ENCODE assay signal across 16 cellular contexts in the genomic region with DNA sequence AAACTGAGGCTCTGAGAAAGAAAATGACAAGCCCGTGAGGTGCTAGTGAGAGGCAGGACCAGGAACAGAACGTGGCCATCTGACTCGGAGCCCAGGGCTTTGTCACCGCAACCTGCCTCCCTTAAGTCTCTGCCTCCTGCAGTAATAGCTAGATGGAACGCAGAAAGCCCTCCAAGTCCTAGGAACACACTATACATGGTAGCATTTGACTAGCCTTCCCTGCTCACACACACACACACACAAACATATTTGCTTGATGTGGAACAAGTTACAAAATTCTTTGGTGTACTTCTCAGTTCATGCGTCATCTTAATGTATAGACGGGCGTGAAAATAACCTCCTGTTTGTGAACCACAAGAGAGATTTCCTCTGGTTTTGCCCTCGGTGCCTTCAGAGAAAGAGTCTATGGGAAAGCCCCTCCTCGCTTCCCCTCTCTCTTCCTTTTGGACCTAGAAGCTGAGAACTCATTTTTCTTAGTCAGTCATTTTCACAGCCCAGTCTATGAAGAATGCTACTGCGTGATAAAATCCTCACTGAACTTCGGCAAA. TPM values are rescaled to one million over a fixed set of nuclear protein-coding genes. Genes with fewer than 3 reads are reported as not detected.
A peak's percentile ranks its signal among the peaks of the same experiment; 100 is the strongest.
DNase-seq lines count a peak whose midpoint lies in the region; ATAC-seq lines count a peak whose summit lies in the region.
"Had no signal": no experiment of that assay in that cellular context is flagged by ENCODE, and none has a peak within 500 bp of the region (broad histone marks: within the 10 kb centered on the region; RNA-seq: fewer than 3 reads in every experiment).

No MANE protein-coding gene starts in this region.

- H3K4me3 Mint-ChIP-seq in activated naive CD8-positive, alpha-beta T cell treated with anti-CD3 and anti-CD28 coated beads for 36 hours: peak overlapping the region; percentile 47
- no peak overlapping the region for H3K4me3 Mint-ChIP-seq in stimulated activated memory B cell treated with anti-CD40 and anti-IgM and Interleukin-4, amounts not matched to agents 10 μg/mL and 1 μg/mL and 100 μg/mL, for 72 hours
- H3K4me3 Mint-ChIP-seq: brain had no signal

- no peaks in the 10 kb centered on the region for H3K9me3 Mint-ChIP-seq in activated naive CD8-positive, alpha-beta T cell treated with anti-CD3 and anti-CD28 coated beads for 36 hours
- no peaks in the 10 kb centered on the region for H3K9me3 Mint-ChIP-seq in stimulated activated memory B cell treated with anti-CD40 and anti-IgM and Interleukin-4, amounts not matched to agents 10 μg/mL and 1 μg/mL and 100 μg/mL, for 72 hours
- H3K9me3 Mint-ChIP-seq: IgD-negative memory B cell had no signal

- ATAC-seq in HG03103 (IDR thresholded peaks at IDR 0.05; ENCODE audit: low read depth, unreplicated experiment) (peak; percentile 49), GM18519 (IDR thresholded peaks at IDR 0.05; ENCODE audit: low FRiP score, unreplicated experiment) (no peak), GM19467 (IDR thresholded peaks at IDR 0.05; ENCODE audit: unreplicated experiment) (no peak), HG02970 (IDR thresholded peaks at IDR 0.05; ENCODE audit: low FRiP score, unreplicated experiment) (no peak)
- ATAC-seq in stimulated activated memory B cell treated with anti-CD40 and anti-IgM and Interleukin-4, amounts not matched to agents 10 μg/mL and 1 μg/mL and 100 μg/mL, for 72 hours: no peak
- ATAC-seq: heart right ventricle had no signal

- DNase-seq in stimulated activated CD4-positive, alpha-beta T cell treated with anti-CD3 and anti-CD28 coated beads, Interleukin-1b, Interleukin-23, amount 100 ng/mL, for 48 hours: peak; percentile 19
- DNase-seq in stimulated activated CD4-positive, alpha-beta T cell treated with anti-CD3 and anti-CD28 coated beads, Interleukin-2, amount 100 ng/mL, for 48 hours: no peak
- DNase-seq in activated naive CD8-positive, alpha-beta T cell treated with anti-CD3 and anti-CD28 coated beads for 36 hours: peak; percentile 48
- DNase-seq: activated CD8-positive, alpha-beta memory T cell treated with anti-CD3 and anti-CD28 coated beads, Interleukin-2, amount 50 U/mL, for 4 hours; GM23248; heart right ventricle; NCI-H187; small intestine; T-helper 9 cell had no signal

- peaks cover 19% of the 10 kb centered on the region for H3K4me1 Mint-ChIP-seq in activated naive CD8-positive, alpha-beta T cell treated with anti-CD3 and anti-CD28 coated beads for 36 hours
- peaks cover 10% of the 10 kb centered on the region for H3K4me1 Mint-ChIP-seq in stimulated activated memory B cell treated with anti-CD40 and anti-IgM and Interleukin-4, amounts not matched to agents 10 μg/mL and 1 μg/mL and 100 μg/mL, for 72 hours
- H3K4me1 Mint-ChIP-seq: brain had no signal

- peak overlapping the region; percentile 80 for H3K27ac Mint-ChIP-seq in activated naive CD8-positive, alpha-beta T cell treated with anti-CD3 and anti-CD28 coated beads for 36 hours
- no peak overlapping the region for H3K27ac Mint-ChIP-seq in stimulated activated memory B cell treated with anti-CD40 and anti-IgM and Interleukin-4, amounts not matched to agents 10 μg/mL and 1 μg/mL and 100 μg/mL, for 72 hours
- H3K27ac Mint-ChIP-seq: brain, IgD-negative memory B cell had no signal

- peaks cover 43% of the 10 kb centered on the region for H3K27me3 Mint-ChIP-seq in activated naive CD8-positive, alpha-beta T cell treated with anti-CD3 and anti-CD28 coated beads for 36 hours
- H3K27me3 Mint-ChIP-seq in stimulated activated memory B cell treated with anti-CD40 and anti-IgM and Interleukin-4, amounts not matched to agents 10 μg/mL and 1 μg/mL and 100 μg/mL, for 72 hours: peaks cover 18% of the 10 kb centered on the region

- H3K36me3 Mint-ChIP-seq in activated naive CD8-positive, alpha-beta T cell treated with anti-CD3 and anti-CD28 coated beads for 36 hours: peaks cover 4% of the 10 kb centered on the region
- H3K36me3 Mint-ChIP-seq in stimulated activated memory B cell treated with anti-CD40 and anti-IgM and Interleukin-4, amounts not matched to agents 10 μg/mL and 1 μg/mL and 100 μg/mL, for 72 hours: no peaks in the 10 kb centered on the region
- H3K36me3 Mint-ChIP-seq: brain had no signal

RNA-seq across cellular contexts. Expression of a gene that starts 38.8 kb away (rescaled TPM):
- 1 to 10 TPM; 5.7 to 6.3 TPM for total RNA-seq in activated naive CD8-positive, alpha-beta T cell treated with anti-CD3 and anti-CD28 coated beads for 36 hours
- total RNA-seq: GM23248 had no signal

RNA-seq across cellular contexts. Expression of a gene that starts 39.2 kb away (rescaled TPM):
- total RNA-seq in activated naive CD8-positive, alpha-beta T cell treated with anti-CD3 and anti-CD28 coated beads for 36 hours: 10 to 100 TPM; 58.5 to 60.2 TPM

Comparison
In these comparisons a context has a peak if more than half of its experiments do, and no peak if none do; other contexts are left out.
1. DNase-seq: peak in stimulated activated CD4-positive, alpha-beta T cell treated with anti-CD3 and anti-CD28 coated beads, Interleukin-1b, Interleukin-23, amount 100 ng/mL, for 48 hours (single experiment) and activated naive CD8-positive, alpha-beta T cell treated with anti-CD3 and anti-CD28 coated beads for 36 hours (single experiment); none in stimulated activated CD4-positive, alpha-beta T cell treated with anti-CD3 and anti-CD28 coated beads, Interleukin-2, amount 100 ng/mL, for 48 hours (0 of 2).